ENCODE assay signal across 14 cellular contexts in the genomic region with DNA sequence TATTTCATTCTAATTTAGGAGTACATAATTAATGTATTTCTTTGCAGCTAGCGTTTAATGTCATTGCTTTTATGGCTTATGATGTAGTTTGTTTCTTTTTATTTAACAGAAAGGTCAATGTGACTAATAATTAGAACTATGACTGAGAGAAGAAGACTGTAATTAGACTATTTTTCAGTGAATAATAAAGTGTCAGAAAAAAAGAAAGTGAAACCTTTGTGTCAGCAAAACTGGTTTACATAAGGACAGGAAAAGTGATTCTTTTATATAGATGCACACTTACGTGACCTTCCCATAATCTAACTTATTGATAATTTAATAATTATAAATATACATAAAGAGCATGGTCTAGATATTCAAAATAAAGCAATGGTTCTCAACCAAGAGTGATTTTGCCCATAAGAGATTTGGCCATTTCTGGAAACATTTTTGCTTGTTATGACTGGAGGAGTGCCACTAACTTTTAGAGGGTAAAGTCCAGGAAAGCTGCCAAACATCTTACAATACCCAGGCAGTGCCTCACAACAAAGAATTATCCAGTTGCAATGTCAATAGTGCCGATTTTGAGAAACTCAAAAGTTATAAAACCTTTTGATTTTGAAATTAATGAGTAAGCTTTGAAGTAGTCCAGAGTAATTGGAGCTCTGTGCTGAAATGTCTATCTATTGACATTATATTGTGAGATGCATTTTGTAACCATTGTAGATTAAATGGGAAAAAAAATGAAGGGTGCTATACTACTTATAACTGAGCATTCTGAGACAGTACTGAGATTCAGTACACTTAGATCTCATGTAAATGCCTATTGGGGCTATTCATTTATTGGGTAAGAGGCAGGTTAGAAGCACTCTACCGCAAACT.
DNase-seq lines count a peak whose midpoint lies in the region; ATAC-seq lines count a peak whose summit lies in the region.
"Had no signal": no experiment of that assay in that cellular context is flagged by ENCODE, and none has a peak within 500 bp of the region (broad histone marks: within the 10 kb centered on the region; RNA-seq: fewer than 3 reads in every experiment).

No MANE protein-coding gene starts in this region.

- H3K4me3 ChIP-seq in MG63 = no peak overlapping the region
- H3K4me3 ChIP-seq: neural progenitor cell had no signal

- H3K27me3 ChIP-seq in MG63 = no peaks in the 10 kb centered on the region
- H3K27me3 ChIP-seq: brain microvascular endothelial cell, neural progenitor cell had no signal

- no peaks in the 10 kb centered on the region for H3K9me3 ChIP-seq in MG63

- ATAC-seq in GM19035 (IDR thresholded peaks at IDR 0.05; ENCODE audit: unreplicated experiment) = peak; percentile 66
- ATAC-seq in activated CD4-positive, CD25-positive, alpha-beta regulatory T cell treated with anti-CD3 and anti-CD28 coated beads, Interleukin-2, amount 50 U/mL, for 24 hours = no peak
- ATAC-seq in HG02763 (IDR thresholded peaks at IDR 0.05; ENCODE audit: unreplicated experiment) = no peak

- DNase-seq in MG63 = peak; percentile 20
- peak; percentile 45 for DNase-seq in brain pericyte (ENCODE audit: low read depth, low spot score)
- peak; percentile 15 for DNase-seq in pons (ENCODE audit: low spot score)
- no peak for DNase-seq in NCI-H226
- no peak for DNase-seq in germinal center (ENCODE audit: low spot score)
- DNase-seq: brain microvascular endothelial cell, KG1, kidney, NCI-H524, T-helper 2 cell had no signal

- no peaks in the 10 kb centered on the region for H3K36me3 ChIP-seq in MG63
- H3K36me3 ChIP-seq: brain microvascular endothelial cell, neural progenitor cell had no signal

Comparison
In these comparisons a context has a peak if more than half of its experiments do, and no peak if none do; other contexts are left out.
1. DNase-seq: peak in MG63 (single experiment), brain pericyte (single experiment) and pons (single experiment); none in NCI-H226 (single experiment) and germinal center (single experiment).